27 cellular contexts compared by ENCODE assay signal in genomic region chr2:226993171-226993570, GRCh38.
"Had no signal": no experiment of that assay in that cellular context is flagged by ENCODE, and none has a peak within 500 bp of the region (broad histone marks: within the 10 kb centered on the region; RNA-seq: fewer than 3 reads in every experiment).

No MANE protein-coding gene starts in this region.

- DNase-seq: activated CD4-positive, alpha-beta memory T cell treated with anti-CD3 and anti-CD28 coated beads, Interleukin-2, amount 10 ng/mL, durations not matched to agents 7 days and 5 days; activated CD4-positive, alpha-beta T cell treated with anti-CD3 and anti-CD28 coated beads for 1 hour; activated CD4-positive, alpha-beta T cell treated with anti-CD3 and anti-CD28 coated beads for 4 hours; activated CD4-positive, alpha-beta T cell treated with anti-CD3 and anti-CD28 coated beads, Interleukin-2, amount 10 ng/mL, durations not matched to agents 7 days and 5 days; activated CD4-positive, alpha-beta T cell treated with anti-CD3 and anti-CD28 coated beads, Interleukin-2, amount 50 U/mL, for 4 hours; activated CD4-positive, CD25-positive, alpha-beta regulatory T cell; activated CD8-positive, alpha-beta memory T cell treated with anti-CD3 and anti-CD28 coated beads, Interleukin-2, amount 50 U/mL, for 48 hours; activated gamma-delta T cell; activated naive CD4-positive, alpha-beta T cell; activated naive CD4-positive, alpha-beta T cell treated with anti-CD3 and anti-CD28 coated beads, Interleukin-2, amount 10 ng/mL, durations not matched to agents 7 days and 5 days; activated naive CD8-positive, alpha-beta T cell treated with anti-CD3 and anti-CD28 coated beads, Interleukin-2, amount 10 ng/mL, durations not matched to agents 7 days and 5 days; activated T-cell treated with anti-CD3 and anti-CD28 coated beads for 4 hours; activated T-cell treated with anti-CD3 and anti-CD28 coated beads, Interleukin-2, amount 50 U/mL, for 24 hours; activated T-cell treated with anti-CD3 and anti-CD28 coated beads, Interleukin-2, amount 50 U/mL, for 72 hours; caudate nucleus; cortex of kidney; dermis blood vessel endothelial cell; effector CD4-positive, alpha-beta T cell; effector memory CD8-positive, alpha-beta T cell; esophagus squamous epithelium; gastrocnemius medialis; heart right ventricle; T-helper 2 cell had no signal

- ATAC-seq: activated naive CD4-positive, alpha-beta T cell treated with anti-CD3 and anti-CD28 coated beads, Interleukin-2, amount 50 U/mL, for 72 hours; activated T-cell treated with anti-CD3 and anti-CD28 coated beads, Interleukin-2, amount 50 U/mL, for 72 hours; effector memory CD8-positive, alpha-beta T cell; gastrocnemius medialis; heart right ventricle had no signal

- H3K4me1 Mint-ChIP-seq: activated CD4-positive, alpha-beta T cell treated with anti-CD3 and anti-CD28 coated beads, Interleukin-2, amount 10 ng/mL, durations not matched to agents 7 days and 5 days; activated naive CD4-positive, alpha-beta T cell treated with anti-CD3 and anti-CD28 coated beads, Interleukin-2, amount 10 ng/mL, durations not matched to agents 7 days and 5 days; activated naive CD8-positive, alpha-beta T cell treated with anti-CD3 and anti-CD28 coated beads, Interleukin-2, amount 10 ng/mL, durations not matched to agents 7 days and 5 days; brain had no signal

- H3K27me3 Mint-ChIP-seq: activated CD4-positive, alpha-beta memory T cell treated with anti-CD3 and anti-CD28 coated beads, Interleukin-2, amount 10 ng/mL, durations not matched to agents 7 days and 5 days; activated CD4-positive, alpha-beta T cell treated with anti-CD3 and anti-CD28 coated beads, Interleukin-2, amount 10 ng/mL, durations not matched to agents 7 days and 5 days; activated naive CD4-positive, alpha-beta T cell treated with anti-CD3 and anti-CD28 coated beads, Interleukin-2, amount 10 ng/mL, durations not matched to agents 7 days and 5 days; activated naive CD8-positive, alpha-beta T cell treated with anti-CD3 and anti-CD28 coated beads, Interleukin-2, amount 10 ng/mL, durations not matched to agents 7 days and 5 days; activated T-cell treated with anti-CD3 and anti-CD28 coated beads, Interleukin-2, amount 50 U/mL, for 24 hours; brain; effector memory CD8-positive, alpha-beta T cell had no signal

- H3K4me3 ChIP-seq: ascending aorta, esophagus squamous epithelium, gastrocnemius medialis, heart right ventricle had no signal

- H3K27ac Mint-ChIP-seq: activated CD4-positive, alpha-beta memory T cell treated with anti-CD3 and anti-CD28 coated beads, Interleukin-2, amount 10 ng/mL, durations not matched to agents 7 days and 5 days; activated CD4-positive, alpha-beta T cell treated with anti-CD3 and anti-CD28 coated beads, Interleukin-2, amount 10 ng/mL, durations not matched to agents 7 days and 5 days; activated naive CD4-positive, alpha-beta T cell treated with anti-CD3 and anti-CD28 coated beads, Interleukin-2, amount 10 ng/mL, durations not matched to agents 7 days and 5 days; activated naive CD8-positive, alpha-beta T cell treated with anti-CD3 and anti-CD28 coated beads, Interleukin-2, amount 10 ng/mL, durations not matched to agents 7 days and 5 days; activated T-cell treated with anti-CD3 and anti-CD28 coated beads, Interleukin-2, amount 50 U/mL, for 24 hours; activated T-cell treated with anti-CD3 and anti-CD28 coated beads, Interleukin-2, amount 50 U/mL, for 72 hours; brain; effector memory CD8-positive, alpha-beta T cell had no signal

- H3K27ac ChIP-seq: ascending aorta, epithelial cell of prostate, esophagus squamous epithelium, gastrocnemius medialis, heart right ventricle had no signal

- H3K4me1 ChIP-seq: ascending aorta, esophagus squamous epithelium, gastrocnemius medialis had no signal

- H3K9me3 Mint-ChIP-seq: activated CD4-positive, alpha-beta memory T cell treated with anti-CD3 and anti-CD28 coated beads, Interleukin-2, amount 10 ng/mL, durations not matched to agents 7 days and 5 days; activated CD4-positive, alpha-beta T cell treated with anti-CD3 and anti-CD28 coated beads, Interleukin-2, amount 10 ng/mL, durations not matched to agents 7 days and 5 days; activated naive CD4-positive, alpha-beta T cell treated with anti-CD3 and anti-CD28 coated beads, Interleukin-2, amount 10 ng/mL, durations not matched to agents 7 days and 5 days; activated naive CD4-positive, alpha-beta T cell treated with anti-CD3 and anti-CD28 coated beads, Interleukin-2, amount 50 U/mL, for 72 hours; activated naive CD8-positive, alpha-beta T cell treated with anti-CD3 and anti-CD28 coated beads, Interleukin-2, amount 10 ng/mL, durations not matched to agents 7 days and 5 days; activated T-cell treated with anti-CD3 and anti-CD28 coated beads, Interleukin-2, amount 50 U/mL, for 24 hours; activated T-cell treated with anti-CD3 and anti-CD28 coated beads, Interleukin-2, amount 50 U/mL, for 72 hours; brain; effector memory CD8-positive, alpha-beta T cell had no signal

- H3K36me3 ChIP-seq: gastrocnemius medialis had no signal

- H3K27me3 ChIP-seq: ascending aorta, esophagus squamous epithelium, gastrocnemius medialis, heart right ventricle had no signal

- H3K4me3 Mint-ChIP-seq: activated CD4-positive, alpha-beta memory T cell treated with anti-CD3 and anti-CD28 coated beads, Interleukin-2, amount 10 ng/mL, durations not matched to agents 7 days and 5 days; activated CD4-positive, alpha-beta T cell treated with anti-CD3 and anti-CD28 coated beads, Interleukin-2, amount 10 ng/mL, durations not matched to agents 7 days and 5 days; activated naive CD4-positive, alpha-beta T cell treated with anti-CD3 and anti-CD28 coated beads, Interleukin-2, amount 10 ng/mL, durations not matched to agents 7 days and 5 days; activated naive CD8-positive, alpha-beta T cell treated with anti-CD3 and anti-CD28 coated beads, Interleukin-2, amount 10 ng/mL, durations not matched to agents 7 days and 5 days; activated T-cell treated with anti-CD3 and anti-CD28 coated beads, Interleukin-2, amount 50 U/mL, for 24 hours; activated T-cell treated with anti-CD3 and anti-CD28 coated beads, Interleukin-2, amount 50 U/mL, for 72 hours; brain; effector memory CD8-positive, alpha-beta T cell had no signal

- H3K9me3 ChIP-seq: ascending aorta, esophagus squamous epithelium, gastrocnemius medialis, heart right ventricle had no signal
